ENCODE assay signal across 13 cellular contexts in genomic region chr7:118657391-118658005, GRCh38.
DNase-seq lines count a peak whose midpoint lies in the region; ATAC-seq and TF ChIP-seq lines count a peak whose summit lies in the region.
"Had no signal": no experiment of that assay in that cellular context is flagged by ENCODE, and none has a peak within 500 bp of the region (broad histone marks: within the 10 kb centered on the region; RNA-seq: fewer than 3 reads in every experiment).

No MANE protein-coding gene starts in this region.

- H3K4me1 ChIP-seq in OCI-LY3 (ENCODE audit: low read length) (peaks cover 42% of the 10 kb centered on the region), A673 (ENCODE audit: insufficient read depth, low read length, poor library complexity, severe bottlenecking) (no peaks in the 10 kb centered on the region), lower lobe of right lung (no peaks in the 10 kb centered on the region)

- BruUV-seq in A673 (replicated peaks; lab: Mats Ljungman, UMichigan): no TSS peak

- H3K4me2 ChIP-seq in OCI-LY3 (ENCODE audit: low read length): peak overlapping the region; percentile 70

- CTCF ChIA-PET in A673 (lab: Charles Lee): no interaction called here

- H3K27me3 ChIP-seq in OCI-LY3 (ENCODE audit: low read depth, low read length) (no peaks in the 10 kb centered on the region), A673 (replicated peaks; ENCODE audit: insufficient read depth, low read depth, low read length, poor library complexity) (no peaks in the 10 kb centered on the region), lower lobe of right lung (ENCODE audit: low read depth) (no peaks in the 10 kb centered on the region)
- H3K27me3 ChIP-seq: BLaER1 treated with 17β-estradiol and CSF1 and Interleukin-3, amounts not matched to agents 10 nM and 100 nM; cardiac muscle cell had no signal

- H3K79me2 ChIP-seq in OCI-LY3 (ENCODE audit: low read length): no peaks in the 10 kb centered on the region

- peak overlapping the region; percentile 81 for H2AFZ ChIP-seq in OCI-LY3 (ENCODE audit: low read depth, low read length)

- H4K20me1 ChIP-seq in OCI-LY3 (ENCODE audit: insufficient read depth, low read length): no peaks in the 10 kb centered on the region
- H4K20me1 ChIP-seq: BLaER1 treated with 17β-estradiol and CSF1 and Interleukin-3, amounts not matched to agents 10 nM and 100 nM had no signal

- POLR2A ChIA-PET in A673 (lab: Charles Lee; ENCODE audit: low non-redundant PET): no interaction called here

- H3K4me3 ChIP-seq in OCI-LY3 (ENCODE audit: low read length): peak overlapping the region; percentile 45
- no peak overlapping the region for H3K4me3 ChIP-seq in A673 (ENCODE audit: low read depth, low read length, poor library complexity, severe bottlenecking)
- no peak overlapping the region for H3K4me3 ChIP-seq in lower lobe of right lung
- H3K4me3 ChIP-seq: BLaER1 treated with 17β-estradiol and CSF1 and Interleukin-3, amounts not matched to agents 10 nM and 100 nM; cardiac muscle cell had no signal

- ATAC-seq in GM18511 (IDR thresholded peaks at IDR 0.05; ENCODE audit: unreplicated experiment) (peak; percentile 78), GM21367 (IDR thresholded peaks at IDR 0.05; ENCODE audit: unreplicated experiment) (peak; percentile 82), HG03060 (IDR thresholded peaks at IDR 0.05; ENCODE audit: low read depth, unreplicated experiment) (peak; percentile 78), lower lobe of right lung (no peak)
- ATAC-seq: PC-3 had no signal

- H3K36me3 ChIP-seq in OCI-LY3 (replicated peaks; ENCODE audit: low read depth, low read length): peaks cover 9% of the 10 kb centered on the region
- H3K36me3 ChIP-seq in A673 (ENCODE audit: insufficient read depth, low read length, poor library complexity, severe bottlenecking): no peaks in the 10 kb centered on the region
- H3K36me3 ChIP-seq in lower lobe of right lung: no peaks in the 10 kb centered on the region
- H3K36me3 ChIP-seq: BLaER1 treated with 17β-estradiol and CSF1 and Interleukin-3, amounts not matched to agents 10 nM and 100 nM; cardiac muscle cell had no signal

- DNase-seq in A673 (ENCODE audit: low spot score): no peak
- DNase-seq in HuH-7 (ENCODE audit: low spot score): no peak
- DNase-seq in AG20443 (ENCODE audit: low spot score): no peak
- DNase-seq in lower lobe of right lung: no peak
- DNase-seq: NCI-H1092; PC-3; stimulated activated CD4-positive, alpha-beta T cell treated with anti-CD3 and anti-CD28 coated beads, Interleukin-4, amount 100 ng/mL, for 24 hours had no signal

- no peaks in the 10 kb centered on the region for H3K9me3 ChIP-seq in OCI-LY3 (ENCODE audit: insufficient read depth, low read length)
- no peaks in the 10 kb centered on the region for H3K9me3 ChIP-seq in A673 (ENCODE audit: low read depth, low read length, poor library complexity, severe bottlenecking)
- H3K9me3 ChIP-seq in lower lobe of right lung: no peaks in the 10 kb centered on the region
- H3K9me3 ChIP-seq: BLaER1 treated with 17β-estradiol and CSF1 and Interleukin-3, amounts not matched to agents 10 nM and 100 nM had no signal

- H3K9ac ChIP-seq in OCI-LY3 (ENCODE audit: low read length): peak overlapping the region; percentile 66
- H3K9ac ChIP-seq: BLaER1 treated with 17β-estradiol and CSF1 and Interleukin-3, amounts not matched to agents 10 nM and 100 nM had no signal

- intact Hi-C loops in A673 (cut with micrococcal nuclease; ENCODE audit: unreplicated experiment): no loop called here
- intact Hi-C loops in lower lobe of right lung (cut with DNase I): no loop called here

- peak overlapping the region; percentile 93 for H3K27ac ChIP-seq in OCI-LY3 (ENCODE audit: low read length)
- no peak overlapping the region for H3K27ac ChIP-seq in A673 (ENCODE audit: low read depth, low read length, poor library complexity, severe bottlenecking)
- no peak overlapping the region for H3K27ac ChIP-seq in lower lobe of right lung
- H3K27ac ChIP-seq: cardiac muscle cell had no signal

- TF ChIP-seq CTCF in OCI-LY3 (IDR thresholded peaks at IDR 0.05; ENCODE audit: low read depth, low read length) (no peak), A673 (conservative IDR thresholded peaks at IDR 0.05; ENCODE audit: low read depth, low read length) (no peak), lower lobe of right lung (IDR thresholded peaks at IDR 0.05) (no peak)

Comparison
In these comparisons a context has a peak if more than half of its experiments do, and no peak if none do; other contexts are left out.
1. ATAC-seq: peak in GM18511 (single experiment), GM21367 (single experiment) and HG03060 (single experiment); none in lower lobe of right lung (0 of 2).